1 cellular context compared by ENCODE assay signal in the genomic region with DNA sequence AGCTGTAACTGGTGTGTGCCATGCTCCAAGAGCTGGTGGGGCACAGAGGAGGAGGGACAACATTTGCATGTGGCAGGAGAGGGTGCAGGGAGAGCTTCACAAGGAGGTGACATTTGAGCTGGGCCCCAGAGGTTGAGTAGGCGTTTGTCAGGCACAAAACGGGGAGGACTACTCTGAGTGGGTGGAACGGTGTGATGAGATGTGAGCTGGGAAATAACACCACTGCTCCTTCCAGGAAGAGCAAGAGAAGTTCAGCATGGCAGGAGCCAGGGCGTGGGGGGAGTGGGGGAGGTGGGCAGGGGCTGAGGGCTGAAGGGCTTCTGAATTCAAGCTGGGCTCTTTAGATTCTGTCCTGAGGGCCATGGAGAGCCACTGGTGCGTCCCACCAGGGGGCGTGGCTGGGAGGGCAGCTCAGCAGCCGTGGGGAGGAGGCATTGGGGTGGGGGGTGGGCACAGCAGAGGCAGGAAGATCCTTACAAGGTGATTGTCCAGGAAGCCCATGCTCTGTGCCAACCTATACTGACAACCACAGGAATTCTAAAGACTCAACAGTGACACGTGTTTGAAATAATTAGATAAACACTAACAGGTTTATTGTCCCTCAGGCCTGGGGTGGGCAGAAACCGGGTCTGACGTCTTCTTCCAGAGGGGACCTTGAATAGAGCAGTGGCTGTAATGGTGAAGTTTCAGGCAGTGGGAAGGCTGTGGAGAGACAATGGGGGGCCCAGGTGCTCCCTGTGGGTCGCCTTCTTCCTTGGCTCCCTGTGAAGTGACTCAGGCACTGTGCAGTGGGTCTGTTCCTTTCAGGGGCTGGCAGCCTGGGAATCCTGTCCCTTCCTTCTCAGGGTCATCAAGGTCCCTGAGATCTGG.
TF ChIP-seq lines count a peak whose summit lies in the region.

No MANE protein-coding gene starts in this region.

TF ChIP-seq in WTC11, 78 proteins besides CTCF, POLR2A, EP300 and RAD21 (continued from another document):
- TF ChIP-seq, protein P1, sequence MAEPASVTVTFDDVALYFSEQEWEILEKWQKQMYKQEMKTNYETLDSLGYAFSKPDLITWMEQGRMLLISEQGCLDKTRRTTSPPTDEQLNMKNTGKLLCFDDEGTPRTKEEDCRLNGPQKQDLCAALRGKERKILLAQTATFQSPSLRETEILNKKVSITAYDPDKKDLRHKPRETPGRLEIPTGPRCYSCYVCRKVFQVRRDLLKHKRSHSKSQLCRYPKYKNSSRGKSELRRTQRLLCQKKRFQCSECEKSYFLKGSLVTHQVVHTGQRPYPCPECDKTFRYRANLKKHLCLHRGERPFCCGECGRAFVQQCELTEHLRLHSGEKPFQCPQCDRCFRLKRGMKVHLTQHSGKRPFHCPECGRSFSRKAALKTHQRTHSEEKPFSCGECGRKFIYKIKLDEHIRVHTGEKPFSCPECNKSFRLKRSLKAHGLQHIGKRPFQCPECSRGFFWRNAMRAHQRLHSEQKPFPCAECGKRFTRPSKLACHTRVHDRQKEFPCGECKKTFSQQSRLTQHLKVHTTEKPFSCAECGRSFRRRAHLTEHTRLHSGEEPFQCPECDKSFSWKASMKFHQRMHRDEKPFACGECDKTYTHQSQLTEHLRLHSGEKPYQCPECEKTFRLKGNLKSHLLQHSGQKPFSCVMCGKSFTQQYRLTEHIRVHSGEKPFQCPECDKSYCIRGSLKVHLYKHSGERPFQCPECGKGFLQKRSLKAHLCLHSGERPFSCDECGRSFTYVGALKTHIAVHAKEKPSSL (CRISPR knock-in tag; conservative IDR thresholded peaks at IDR 0.05) = no peak
- TF ChIP-seq NFYB (CRISPR knock-in tag; conservative IDR thresholded peaks at IDR 0.05; ENCODE audit: low read depth) = no peak
